In the genomic region with DNA sequence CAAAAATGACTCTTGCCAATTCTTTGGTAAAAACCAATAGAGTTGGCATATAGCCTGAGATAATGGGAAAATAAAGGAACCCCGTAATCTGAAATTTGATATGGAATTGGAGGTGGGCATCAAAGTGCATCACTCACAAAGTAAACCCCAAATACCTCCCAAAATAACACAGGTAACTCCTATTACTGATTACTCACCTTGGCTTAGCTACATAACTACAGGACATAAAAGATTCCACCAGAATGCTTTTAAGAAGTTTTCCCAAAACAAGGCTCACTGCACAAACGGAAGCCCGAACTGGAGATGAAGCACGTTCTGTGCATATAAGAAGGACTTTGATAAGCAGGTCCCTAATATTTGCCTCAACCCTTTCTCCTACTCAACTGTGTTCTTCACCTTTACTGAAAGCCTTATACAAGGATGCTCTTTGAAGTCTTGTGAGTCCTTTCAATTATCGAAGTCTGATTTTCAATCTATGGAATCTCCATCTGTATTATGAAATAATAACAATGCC, we compare ENCODE assay signal across 27 cellular contexts. TPM values are rescaled to one million over a fixed set of nuclear protein-coding genes. Genes with fewer than 3 reads are reported as not detected.
"Had no signal": no experiment of that assay in that cellular context is flagged by ENCODE, and none has a peak within 500 bp of the region (broad histone marks: within the 10 kb centered on the region; RNA-seq: fewer than 3 reads in every experiment).

No MANE protein-coding gene starts in this region.

- H3K36me3 ChIP-seq: neural progenitor cell, pancreas, prostate gland, right atrium auricular region, spleen, suprapubic skin, tibial artery, transverse colon, upper lobe of right lung, uterus had no signal

- H3K4me3 ChIP-seq: neural progenitor cell, pancreas, prostate gland, right atrium auricular region, skin epidermis, smooth muscle cell, spleen, suprapubic skin, testis, tibial artery, transverse colon, upper lobe of right lung, uterus had no signal

- H3K9me3 Mint-ChIP-seq: naive thymus-derived CD4-positive, alpha-beta T cell; nephron; neural progenitor cell; stimulated activated effector memory CD8-positive, alpha-beta T cell treated with anti-CD3 and anti-CD28 coated beads, Interleukin-12 subunit alpha, Interleukin-12 subunit beta, amount 100 ng/mL, for 72 hours; stimulated activated naive B cell treated with anti-CD40 and anti-IgM and Interleukin-4, amounts not matched to agents 10 μg/mL and 1 μg/mL and 100 μg/mL, for 72 hours; stimulated activated naive CD8-positive, alpha-beta T cell treated with anti-CD3 and anti-CD28 coated beads, Interleukin-15, amount 100 ng/mL, for 72 hours; type B pancreatic cell had no signal

- H3K36me3 Mint-ChIP-seq: naive thymus-derived CD4-positive, alpha-beta T cell; natural killer cell; neural progenitor cell; stimulated activated effector memory CD8-positive, alpha-beta T cell treated with anti-CD3 and anti-CD28 coated beads, Interleukin-12 subunit alpha, Interleukin-12 subunit beta, amount 100 ng/mL, for 72 hours; stimulated activated naive B cell treated with anti-CD40 and anti-IgM and Interleukin-4, amounts not matched to agents 10 μg/mL and 1 μg/mL and 100 μg/mL, for 72 hours; type B pancreatic cell had no signal

- H3K9ac ChIP-seq: neural progenitor cell had no signal

- H3K27ac Mint-ChIP-seq: naive thymus-derived CD4-positive, alpha-beta T cell; natural killer cell; nephron; neural progenitor cell; stimulated activated effector memory CD8-positive, alpha-beta T cell treated with anti-CD3 and anti-CD28 coated beads, Interleukin-12 subunit alpha, Interleukin-12 subunit beta, amount 100 ng/mL, for 72 hours; stimulated activated naive B cell treated with anti-CD40 and anti-IgM and Interleukin-4, amounts not matched to agents 10 μg/mL and 1 μg/mL and 100 μg/mL, for 72 hours; stimulated activated naive CD8-positive, alpha-beta T cell treated with anti-CD3 and anti-CD28 coated beads, Interleukin-15, amount 100 ng/mL, for 72 hours; type B pancreatic cell had no signal

- H3K4me1 ChIP-seq: neural progenitor cell, pancreas, prostate gland, right atrium auricular region, spleen, suprapubic skin, testis, tibial artery, transverse colon, upper lobe of right lung, uterus had no signal

- DNase-seq: natural killer cell, spleen, tibial artery, upper lobe of right lung had no signal

- H3K4me2 ChIP-seq: neural progenitor cell, smooth muscle cell had no signal

- H3K9me3 ChIP-seq: pancreas, prostate gland, right atrium auricular region, spleen, suprapubic skin, testis, tibial artery, transverse colon, upper lobe of right lung, uterus had no signal

- H3K4me1 Mint-ChIP-seq: naive thymus-derived CD4-positive, alpha-beta T cell; natural killer cell; nephron; neural progenitor cell; stimulated activated effector memory CD8-positive, alpha-beta T cell treated with anti-CD3 and anti-CD28 coated beads, Interleukin-12 subunit alpha, Interleukin-12 subunit beta, amount 100 ng/mL, for 72 hours; stimulated activated naive B cell treated with anti-CD40 and anti-IgM and Interleukin-4, amounts not matched to agents 10 μg/mL and 1 μg/mL and 100 μg/mL, for 72 hours; stimulated activated naive CD8-positive, alpha-beta T cell treated with anti-CD3 and anti-CD28 coated beads, Interleukin-15, amount 100 ng/mL, for 72 hours had no signal

- H2AFZ ChIP-seq: neural progenitor cell had no signal

- ATAC-seq: naive thymus-derived CD4-positive, alpha-beta T cell; natural killer cell; sciatic nerve; stimulated activated effector memory CD8-positive, alpha-beta T cell treated with anti-CD3 and anti-CD28 coated beads, Interleukin-12 subunit alpha, Interleukin-12 subunit beta, amount 100 ng/mL, for 72 hours had no signal

- H3K27me3 Mint-ChIP-seq: stimulated activated naive B cell treated with anti-CD40 and anti-IgM and Interleukin-4, amounts not matched to agents 10 μg/mL and 1 μg/mL and 100 μg/mL, for 72 hours; stimulated activated naive CD8-positive, alpha-beta T cell treated with anti-CD3 and anti-CD28 coated beads, Interleukin-15, amount 100 ng/mL, for 72 hours; type B pancreatic cell had no signal

- H3K4me3 Mint-ChIP-seq: naive thymus-derived CD4-positive, alpha-beta T cell; natural killer cell; nephron; neural progenitor cell; stimulated activated effector memory CD8-positive, alpha-beta T cell treated with anti-CD3 and anti-CD28 coated beads, Interleukin-12 subunit alpha, Interleukin-12 subunit beta, amount 100 ng/mL, for 72 hours; stimulated activated naive B cell treated with anti-CD40 and anti-IgM and Interleukin-4, amounts not matched to agents 10 μg/mL and 1 μg/mL and 100 μg/mL, for 72 hours; stimulated activated naive CD8-positive, alpha-beta T cell treated with anti-CD3 and anti-CD28 coated beads, Interleukin-15, amount 100 ng/mL, for 72 hours; type B pancreatic cell had no signal

- H3K27me3 ChIP-seq: neural progenitor cell, pancreas, right atrium auricular region, spleen, suprapubic skin, testis, tibial artery, transverse colon, upper lobe of right lung, uterus had no signal

- H3K27ac ChIP-seq: neural progenitor cell, pancreas, prostate gland, right atrium auricular region, skin epidermis, spleen, suprapubic skin, testis, tibial artery, transverse colon, upper lobe of right lung, uterus had no signal

RNA-seq across cellular contexts. Expression of a gene that starts 14.6 kb away (rescaled TPM):
- total RNA-seq: naive thymus-derived CD4-positive, alpha-beta T cell; natural killer cell; occipital lobe; osteocyte; posterior vena cava; prostate gland; pulmonary artery endothelial cell; right atrium auricular region; sciatic nerve; smooth muscle cell; spleen; suprapubic skin; upper lobe of right lung; urinary bladder; uterus had no signal
- polyA plus RNA-seq: naive thymus-derived CD4-positive, alpha-beta T cell; neural cell; smooth muscle cell; spleen had no signal
